15 cellular contexts compared by ENCODE assay signal in genomic region chr17:48592097-48592496, GRCh38. TPM values are rescaled to one million over a fixed set of nuclear protein-coding genes. Genes with fewer than 3 reads are reported as not detected.
DNase-seq lines count a peak whose midpoint lies in the region; ATAC-seq, FAIRE-seq and TF ChIP-seq lines count a peak whose summit lies in the region.
"Had no signal": no experiment of that assay in that cellular context is flagged by ENCODE, and none has a peak within 500 bp of the region (broad histone marks: within the 10 kb centered on the region; RNA-seq: fewer than 3 reads in every experiment).

No MANE protein-coding gene starts in this region.

- TF ChIP-seq POLR2A in K562 (conservative IDR thresholded peaks at IDR 0.05) (no peak), transverse colon (IDR thresholded peaks at IDR 0.05) (no peak), gastrocnemius medialis (IDR thresholded peaks at IDR 0.05) (no peak)

- peaks cover 100% of the 10 kb centered on the region for H3K27me3 ChIP-seq in left ventricle myocardium inferior (ENCODE audit: low read depth)
- no peaks in the 10 kb centered on the region for H3K27me3 ChIP-seq in K562 (ENCODE audit: control insufficient read depth in 2 of 2, insufficient read depth in 2 of 2, low read length in 2 of 2)
- H3K27me3 ChIP-seq in transverse colon: peaks cover 5% of the 10 kb centered on the region
- H3K27me3 ChIP-seq in gastrocnemius medialis: peaks cover 51 to 84% (median 69%) of the 10 kb centered on the region in 3 donors

- no peaks in the 10 kb centered on the region for H3K79me2 ChIP-seq in K562 (ENCODE audit: control insufficient read depth, insufficient read depth, low read length)

- H3K27me3 Mint-ChIP-seq in memory B cell: peaks cover 58% of the 10 kb centered on the region

- peak overlapping the region; percentile 53 for H3K4me3 ChIP-seq in left ventricle myocardium inferior
- H3K4me3 ChIP-seq in K562: no peak overlapping the region
- peak overlapping the region; percentile 31 to 64 (median 39) for H3K4me3 ChIP-seq in transverse colon
- no peak overlapping the region for H3K4me3 ChIP-seq in gastrocnemius medialis

- no peak overlapping the region for H3K4me2 ChIP-seq in K562 (ENCODE audit: insufficient read depth, low read length)

- H2AFZ ChIP-seq in K562 (ENCODE audit: low read depth, low read length): no peak overlapping the region

- peak overlapping the region; percentile 64 for H3K27ac Mint-ChIP-seq in memory B cell

- intact Hi-C loops in left ventricle myocardium inferior (cut with micrococcal nuclease): no loop called here
- intact Hi-C loops in left ventricle myocardium superior (cut with micrococcal nuclease): no loop called here
- intact Hi-C loops in K562 (cut with micrococcal nuclease): no loop called here
- intact Hi-C loops in transverse colon (cut with DNase I; ENCODE audit: low total_unique reads): no loop called here
- intact Hi-C loops in gastrocnemius medialis (cut with DNase I; ENCODE audit: low total_unique reads): loop anchor here (5.0 kb wide), 1 partner anchor 240 kb away; no protein-coding TSS in a partner anchor

- TF ChIP-seq CTCF in left ventricle myocardium inferior (IDR thresholded peaks at IDR 0.05; ENCODE audit: borderline replicate concordance) (no peak), K562 (IDR thresholded peaks at IDR 0.05 in 2 of 3, conservative IDR thresholded peaks at IDR 0.05 in 1 of 3; ENCODE audit: insufficient read depth in 2 of 3, low read depth in 1 of 3, low read length in 3 of 3) (no peak), transverse colon (IDR thresholded peaks at IDR 0.05) (no peak), gastrocnemius medialis (IDR thresholded peaks at IDR 0.05 in 4 of 5, conservative IDR thresholded peaks at IDR 0.05 in 1 of 5) (no peak)

- H3K9me3 Mint-ChIP-seq in memory B cell: no peaks in the 10 kb centered on the region
- H3K9me3 Mint-ChIP-seq: activated naive CD4-positive, alpha-beta T cell treated with anti-CD3 and anti-CD28 coated beads, Interleukin-2, amount 10 ng/mL, durations not matched to agents 7 days and 5 days had no signal

- DNase-seq in left ventricle myocardium inferior: no peak
- no peak for DNase-seq in left ventricle myocardium superior
- DNase-seq in K562 (ENCODE audit: extremely low read depth in 1 of 4, low spot score in 3 of 4): no peak
- no peak for DNase-seq in memory B cell (ENCODE audit: low spot score in 2 of 2)
- DNase-seq in transverse colon: no peak
- DNase-seq in NCI-H774 (lab: John Stamatoyannopoulos, UW): no peak
- DNase-seq in gastrocnemius medialis: no peak
- no peak for DNase-seq in cerebellar nuclear complex (lab: John Stamatoyannopoulos, UW)
- DNase-seq: AML-193, DMS79, left colon, NCI-H1092, NCI-H526 treated with DMSO at 0.1 percent for 48 hours, ovary had no signal

- POLR2A ChIA-PET in K562 (lab: Yijun Ruan, JAX): interaction anchor here (0.9 to 3.7 kb wide), 4 partner anchors 9 to 430 kb away, joined by 3 to 12 read pairs (median 4); no protein-coding TSS in a partner anchor

- H3K9me3 ChIP-seq in left ventricle myocardium inferior (replicated peaks): no peaks in the 10 kb centered on the region
- no peaks in the 10 kb centered on the region for H3K9me3 ChIP-seq in K562 (replicated peaks; ENCODE audit: control insufficient read depth, insufficient read depth, low read depth, low read length)
- H3K9me3 ChIP-seq in transverse colon: no peaks in the 10 kb centered on the region
- no peaks in the 10 kb centered on the region for H3K9me3 ChIP-seq in gastrocnemius medialis

- TF ChIP-seq RAD21 in K562 (CRISPR knock-in tag; conservative IDR thresholded peaks at IDR 0.05 in 1 of 2, IDR thresholded peaks at IDR 0.05 in 1 of 2): no peak

- no peak overlapping the region for H3K9ac ChIP-seq in K562 (ENCODE audit: insufficient read depth in 1 of 2, low read depth in 2 of 2, low read length in 2 of 2)

- BruUV-seq in K562 (replicated peaks; lab: Mats Ljungman, UMichigan): no TSS peak

- no peaks in the 10 kb centered on the region for H4K20me1 ChIP-seq in K562 (replicated peaks; ENCODE audit: control insufficient read depth, insufficient read depth, low read length)

- FAIRE-seq in K562 (lab: Jason Lieb, UNC): no peak

- in situ Hi-C loops in K562 (cut with MboI) (loop anchor here (5.0 kb wide), 1 partner anchor 255 kb away; no protein-coding TSS in a partner anchor), transverse colon (cut with MboI; ENCODE audit: low pct_ligation_motif_present in 1 of 4, low pct_unique_long_range_greater_than_20kb in 1 of 4, low sequenced_read_pairs in 3 of 4) (loop anchor here in 2 of 4 donors (5.0 to 10.0 kb wide), 3 partner anchors 97 to 247 kb away; no protein-coding TSS in a partner anchor), gastrocnemius medialis (cut with MboI; ENCODE audit: low sequenced_read_pairs in 4 of 4) (loop anchor here in 3 of 4 donors (10.0 kb wide), 2 partner anchors 247 to 257 kb away; no protein-coding TSS in a partner anchor)

- ATAC-seq in left ventricle myocardium superior (no peak), K562 (no peak), memory B cell (ENCODE audit: low read depth) (peak; percentile 19), gastrocnemius medialis (no peak)
- ATAC-seq: left colon had no signal

- H3K9me1 ChIP-seq in K562 (ENCODE audit: control insufficient read depth, insufficient read depth, low read length): no peaks in the 10 kb centered on the region

- peaks cover 24% of the 10 kb centered on the region for H3K4me1 ChIP-seq in left ventricle myocardium inferior
- H3K4me1 ChIP-seq in K562 (replicated peaks in 1 of 2; ENCODE audit: control insufficient read depth in 2 of 2, insufficient read depth in 2 of 2, low read length in 2 of 2): peaks cover 9 to 33% of the 10 kb centered on the region in 2 experiments; a peak in 3 of 5 replicates
- peaks cover 0 to 83% (median 30%) of the 10 kb centered on the region in 4 donors for H3K4me1 ChIP-seq in transverse colon
- peaks cover 2 to 15% of the 10 kb centered on the region in 2 donors for H3K4me1 ChIP-seq in gastrocnemius medialis

- H3K36me3 ChIP-seq in left ventricle myocardium inferior (no peaks in the 10 kb centered on the region), K562 (ENCODE audit: control insufficient read depth, insufficient read depth, low read length) (no peaks in the 10 kb centered on the region; the same call in 2 of the 3 replicates), transverse colon (peaks cover 0 to 5% (median 0%) of the 10 kb centered on the region in 4 donors), gastrocnemius medialis (no peaks in the 10 kb centered on the region)
- H3K36me3 ChIP-seq: ovary had no signal

- no peak overlapping the region for H3K4me3 Mint-ChIP-seq in memory B cell

- TF ChIP-seq EP300 in K562 (IDR thresholded peaks at IDR 0.05; ENCODE audit: low read length) (no peak), transverse colon (IDR thresholded peaks at IDR 0.05; ENCODE audit: low read depth) (no peak)

- 96% methylated on average over 18 of the region's 29 CpGs for WGBS in K562 (ENCODE audit: insufficient coverage, low coverage, missing lambda C conversion rate)
- WGBS in transverse colon (ENCODE audit: low coverage in 1 of 2), 2 donors: 28 to 51% methylated on average over 6 to 29 of the region's 29 CpGs

- H3K27ac ChIP-seq in left ventricle myocardium inferior (replicated peaks) (no peak overlapping the region), K562 (ENCODE audit: extremely low read depth, low read depth, low read length) (no peak overlapping the region), transverse colon (peak overlapping the region; percentile 89 to 95 (median 92)), gastrocnemius medialis (no peak overlapping the region)
- H3K27ac ChIP-seq: ovary had no signal

- H3K36me3 Mint-ChIP-seq in memory B cell: no peaks in the 10 kb centered on the region
- H3K36me3 Mint-ChIP-seq: activated naive CD4-positive, alpha-beta T cell treated with anti-CD3 and anti-CD28 coated beads, Interleukin-2, amount 10 ng/mL, durations not matched to agents 7 days and 5 days had no signal

- CTCF ChIA-PET in K562 (lab: Yijun Ruan, JAX; ENCODE audit: low intra/inter-chr PET ratio): interaction anchor here (0.7 to 2.8 kb wide), 2 partner anchors 256 to 580 kb away, joined by 3 to 19 read pairs; no protein-coding TSS in a partner anchor

- peaks cover 14% of the 10 kb centered on the region for H3K4me1 Mint-ChIP-seq in memory B cell

RNA-seq across cellular contexts. Expression of gene HOXB5, which starts 1.5 kb away (rescaled TPM):
- total RNA-seq in left ventricle myocardium inferior: not detected
- total RNA-seq in left ventricle myocardium superior: not detected
- total RNA-seq in K562 (2011; cell fraction: chromatin; rRNA removed; ENCODE audit: low replicate concordance): 4.9 and 5.1 TPM in 2 replicates
- 1.8 and 2.0 TPM in 2 replicates for total RNA-seq in K562 (2011; cell fraction: nucleolus; rRNA removed)
- 2.4 and 3.7 TPM in 2 replicates for total RNA-seq in K562 (2011; cell fraction: nucleoplasm; rRNA removed)
- 0.27 and 0.57 TPM in 2 replicates for total RNA-seq in K562 (2014; rRNA removed)
- 0.38 and 0.65 TPM in 2 replicates for total RNA-seq in K562 (2014; rRNA removed; fragmentation: Illumina TruSeq; extraction: Trizol)
- 0.75 and 0.80 TPM in 2 replicates for total RNA-seq in K562 (2015; rRNA removed; fragmentation: Illumina TruSeq; extraction: Trizol)
- total RNA-seq in K562 (2021): 2.4 and 2.6 TPM in 2 replicates
- 0.36 and 0.87 TPM in 2 replicates for polyA plus RNA-seq in K562 (2011; rRNA removed)
- 0.36 and 0.52 TPM in 2 replicates for polyA plus RNA-seq in K562 (2011; cell fraction: cytosol; rRNA removed)
- 3.7 TPM in 2 replicates for polyA plus RNA-seq in K562 (2011; cell fraction: nucleus; rRNA removed)
- 2.9 and 6.4 TPM in 2 replicates for polyA plus RNA-seq in K562 (2012)
- 1.4 and 1.5 TPM in 2 replicates for polyA plus RNA-seq in K562 (2014; fragmentation: Illumina TruSeq; extraction: Trizol)
- under 1 TPM; 0.24 to 0.25 TPM for polyA plus RNA-seq in K562 (2014; fragmentation: Nextera tagmentation; extraction: Ambion mirVana)
- 2.7 and 3.2 TPM in 2 replicates for polyA plus RNA-seq in K562 (2014; rRNA removed)
- 0.11 and 0.15 TPM in 2 replicates for polyA minus RNA-seq in K562 (2011; rRNA and poly(A)+ RNA removed)
- polyA minus RNA-seq in K562 (2011; cell fraction: cytosol; rRNA and poly(A)+ RNA removed): 0.38 and 0.82 TPM in 2 replicates
- polyA minus RNA-seq in K562 (2011; cell fraction: nucleus; rRNA and poly(A)+ RNA removed): 0.54 and 1.1 TPM in 2 replicates
- 10 to 100 TPM; 10.5 to 35.4 (median 18.7) TPM for total RNA-seq in transverse colon
- total RNA-seq in gastrocnemius medialis: not detected

RNA-seq across cellular contexts. Expression of gene HOXB3, which starts 2.1 kb away (rescaled TPM):
- total RNA-seq in left ventricle myocardium inferior (0.91 TPM), left ventricle myocardium superior (2.7 TPM), K562 (2014; rRNA removed) (11.8 and 17.2 TPM in 2 replicates), K562 (2014; rRNA removed; fragmentation: Illumina TruSeq; extraction: Trizol) (20.2 and 21.2 TPM in 2 replicates), K562 (2015; rRNA removed; fragmentation: Illumina TruSeq; extraction: Trizol) (24.7 and 28.1 TPM in 2 replicates), K562 (2021) (22.7 and 28.3 TPM in 2 replicates), transverse colon (10 to 100 TPM; 25.7 to 57.1 (median 34.9) TPM), gastrocnemius medialis (1 to 10 TPM; 1.3 to 5.5 (median 2.2) TPM)
- total RNA-seq in K562 (2011; cell fraction: chromatin; rRNA removed; ENCODE audit: low replicate concordance): 75.2 and 108 TPM in 2 replicates
- total RNA-seq in K562 (2011; cell fraction: nucleolus; rRNA removed): 47.0 and 47.2 TPM in 2 replicates
- total RNA-seq in K562 (2011; cell fraction: nucleoplasm; rRNA removed): 90.9 and 153 TPM in 2 replicates
- polyA plus RNA-seq in K562 (2011; rRNA removed) (15.7 and 21.5 TPM in 2 replicates), K562 (2014; fragmentation: Illumina TruSeq; extraction: Trizol) (23.5 and 27.0 TPM in 2 replicates), K562 (2014; fragmentation: Nextera tagmentation; extraction: Ambion mirVana) (1 to 10 TPM; 2.4 to 2.5 TPM), K562 (2014; rRNA removed) (33.0 and 41.3 TPM in 2 replicates)
- 11.5 and 17.9 TPM in 2 replicates for polyA plus RNA-seq in K562 (2011; cell fraction: cytosol; rRNA removed)
- 93.6 and 118 TPM in 2 replicates for polyA plus RNA-seq in K562 (2011; cell fraction: nucleus; rRNA removed)
- 19.2 and 37.9 TPM in 2 replicates for polyA plus RNA-seq in K562 (2012)
- polyA minus RNA-seq in K562 (2011; rRNA and poly(A)+ RNA removed): 5.3 and 9.5 TPM in 2 replicates
- polyA minus RNA-seq in K562 (2011; cell fraction: cytosol; rRNA and poly(A)+ RNA removed): 3.6 and 5.7 TPM in 2 replicates
- polyA minus RNA-seq in K562 (2011; cell fraction: nucleus; rRNA and poly(A)+ RNA removed): 29.2 and 37.0 TPM in 2 replicates

RNA-seq across cellular contexts. Expression of gene HOXB6, which starts 12.7 kb away (rescaled TPM):
- total RNA-seq in left ventricle myocardium inferior: 0.66 TPM
- 0.20 TPM for total RNA-seq in left ventricle myocardium superior
- 18.7 and 26.2 TPM in 2 replicates for total RNA-seq in K562 (2011; cell fraction: chromatin; rRNA removed; ENCODE audit: low replicate concordance)
- total RNA-seq in K562 (2011; cell fraction: nucleolus; rRNA removed): 10.4 and 11.2 TPM in 2 replicates
- 12.0 and 17.8 TPM in 2 replicates for total RNA-seq in K562 (2011; cell fraction: nucleoplasm; rRNA removed)
- 6.5 and 9.1 TPM in 2 replicates for total RNA-seq in K562 (2014; rRNA removed)
- 3.9 and 4.9 TPM in 2 replicates for total RNA-seq in K562 (2014; rRNA removed; fragmentation: Illumina TruSeq; extraction: Trizol)
- 7.3 and 7.5 TPM in 2 replicates for total RNA-seq in K562 (2015; rRNA removed; fragmentation: Illumina TruSeq; extraction: Trizol)
- total RNA-seq in K562 (2021): 10.6 and 14.2 TPM in 2 replicates
- 2.3 and 3.0 TPM in 2 replicates for polyA plus RNA-seq in K562 (2011; rRNA removed)
- 3.7 and 4.0 TPM in 2 replicates for polyA plus RNA-seq in K562 (2011; cell fraction: cytosol; rRNA removed)
- 16.7 and 17.3 TPM in 2 replicates for polyA plus RNA-seq in K562 (2011; cell fraction: nucleus; rRNA removed)
- 9.7 and 11.7 TPM in 2 replicates for polyA plus RNA-seq in K562 (2012)
- 4.0 and 7.7 TPM in 2 replicates for polyA plus RNA-seq in K562 (2014; fragmentation: Illumina TruSeq; extraction: Trizol)
- 1 to 10 TPM; 1.2 to 1.9 TPM for polyA plus RNA-seq in K562 (2014; fragmentation: Nextera tagmentation; extraction: Ambion mirVana)
- polyA plus RNA-seq in K562 (2014; rRNA removed): 13.7 and 14.8 TPM in 2 replicates
- 0.42 and 0.63 TPM in 2 replicates for polyA minus RNA-seq in K562 (2011; rRNA and poly(A)+ RNA removed)
- 1.3 TPM in 1 of 2 replicates, not detected in the other for polyA minus RNA-seq in K562 (2011; cell fraction: cytosol; rRNA and poly(A)+ RNA removed)
- 3.5 and 8.1 TPM in 2 replicates for polyA minus RNA-seq in K562 (2011; cell fraction: nucleus; rRNA and poly(A)+ RNA removed)
- total RNA-seq in transverse colon: 10 to 100 TPM; 42.7 to 78.4 (median 62.5) TPM
- total RNA-seq in gastrocnemius medialis: 1 to 10 TPM in 2 of 4 donors, under 1 TPM in 2; 0.55 to 3.0 (median 1.3) TPM

RNA-seq across cellular contexts. Expression of gene HOXB4, which starts 13.9 kb away (rescaled TPM):
- total RNA-seq in left ventricle myocardium inferior (0.25 TPM), left ventricle myocardium superior (0.79 TPM), K562 (2014; rRNA removed) (23.9 and 26.4 TPM in 2 replicates), K562 (2014; rRNA removed; fragmentation: Illumina TruSeq; extraction: Trizol) (10.6 and 10.8 TPM in 2 replicates), K562 (2015; rRNA removed; fragmentation: Illumina TruSeq; extraction: Trizol) (14.6 and 14.9 TPM in 2 replicates), K562 (2021) (33.2 and 34.9 TPM in 2 replicates), transverse colon (1 to 10 TPM in 3 of 4 donors, not detected in 1; 1.9 to 4.8 (median 2.0) TPM), gastrocnemius medialis (1 to 10 TPM in 1 of 4 donors, under 1 TPM in 3; 0.18 to 1.8 (median 0.51) TPM)
- 46.4 and 55.0 TPM in 2 replicates for total RNA-seq in K562 (2011; cell fraction: chromatin; rRNA removed; ENCODE audit: low replicate concordance)
- total RNA-seq in K562 (2011; cell fraction: nucleolus; rRNA removed): 33.6 and 35.9 TPM in 2 replicates
- total RNA-seq in K562 (2011; cell fraction: nucleoplasm; rRNA removed): 34.9 and 40.6 TPM in 2 replicates
- polyA plus RNA-seq in K562 (2011; rRNA removed) (9.2 and 13.0 TPM in 2 replicates), K562 (2014; fragmentation: Illumina TruSeq; extraction: Trizol) (27.5 and 30.2 TPM in 2 replicates), K562 (2014; fragmentation: Nextera tagmentation; extraction: Ambion mirVana) (1 to 10 TPM; 1.6 to 2.6 TPM), K562 (2014; rRNA removed) (22.5 and 27.2 TPM in 2 replicates)
- polyA plus RNA-seq in K562 (2011; cell fraction: cytosol; rRNA removed): 10.4 and 12.6 TPM in 2 replicates
- polyA plus RNA-seq in K562 (2011; cell fraction: nucleus; rRNA removed): 44.4 and 69.1 TPM in 2 replicates
- 16.3 and 24.5 TPM in 2 replicates for polyA plus RNA-seq in K562 (2012)
- 4.4 and 4.6 TPM in 2 replicates for polyA minus RNA-seq in K562 (2011; rRNA and poly(A)+ RNA removed)
- polyA minus RNA-seq in K562 (2011; cell fraction: cytosol; rRNA and poly(A)+ RNA removed): 5.2 and 7.6 TPM in 2 replicates
- 14.8 and 17.5 TPM in 2 replicates for polyA minus RNA-seq in K562 (2011; cell fraction: nucleus; rRNA and poly(A)+ RNA removed)

RNA-seq across cellular contexts. Expression of gene HOXB7, which starts 18.7 kb away (rescaled TPM):
- total RNA-seq in left ventricle myocardium inferior (0.16 TPM), left ventricle myocardium superior (0.30 TPM), K562 (2014; rRNA removed) (8.3 and 11.0 TPM in 2 replicates), K562 (2014; rRNA removed; fragmentation: Illumina TruSeq; extraction: Trizol) (13.5 and 14.7 TPM in 2 replicates), K562 (2015; rRNA removed; fragmentation: Illumina TruSeq; extraction: Trizol) (14.8 and 16.7 TPM in 2 replicates), K562 (2021) (8.2 and 10.8 TPM in 2 replicates), transverse colon (10 to 100 TPM in 3 of 4 donors, not detected in 1; 11.2 to 20.9 (median 16.7) TPM), gastrocnemius medialis (1 to 10 TPM in 1 of 4 donors, under 1 TPM in 3; 0.36 to 3.0 (median 0.65) TPM)
- total RNA-seq in K562 (2011; cell fraction: chromatin; rRNA removed; ENCODE audit: low replicate concordance): 1.4 and 3.5 TPM in 2 replicates
- 0.79 and 1.5 TPM in 2 replicates for total RNA-seq in K562 (2011; cell fraction: nucleolus; rRNA removed)
- total RNA-seq in K562 (2011; cell fraction: nucleoplasm; rRNA removed): 2.1 TPM in 2 replicates
- polyA plus RNA-seq in K562 (2011; rRNA removed) (5.5 and 5.9 TPM in 2 replicates), K562 (2014; fragmentation: Illumina TruSeq; extraction: Trizol) (10.3 and 11.6 TPM in 2 replicates), K562 (2014; fragmentation: Nextera tagmentation; extraction: Ambion mirVana) (1 to 10 TPM; 5.7 to 5.8 TPM), K562 (2014; rRNA removed) (11.1 and 13.9 TPM in 2 replicates)
- polyA plus RNA-seq in K562 (2011; cell fraction: cytosol; rRNA removed): 8.3 and 8.4 TPM in 2 replicates
- polyA plus RNA-seq in K562 (2011; cell fraction: nucleus; rRNA removed): 2.7 and 3.9 TPM in 2 replicates
- polyA plus RNA-seq in K562 (2012): 10.4 and 16.5 TPM in 2 replicates
- 1.9 and 2.5 TPM in 2 replicates for polyA minus RNA-seq in K562 (2011; rRNA and poly(A)+ RNA removed)
- 2.9 and 3.5 TPM in 2 replicates for polyA minus RNA-seq in K562 (2011; cell fraction: cytosol; rRNA and poly(A)+ RNA removed)
- 0.67 and 2.3 TPM in 2 replicates for polyA minus RNA-seq in K562 (2011; cell fraction: nucleus; rRNA and poly(A)+ RNA removed)

Comparison
In these comparisons a context has a peak if more than half of its experiments do, and no peak if none do; other contexts are left out.
1. H3K27ac ChIP-seq: peak in transverse colon (4 of 4); none in left ventricle myocardium inferior (single experiment), K562 (single experiment) and gastrocnemius medialis (0 of 4).
2. H3K4me3 ChIP-seq: peak in left ventricle myocardium inferior (single experiment) and transverse colon (4 of 4); none in K562 (single experiment) and gastrocnemius medialis (0 of 4).